1 cellular context compared by ENCODE assay signal in genomic region chr3:101542952-101543351, GRCh38.
TF ChIP-seq lines count a peak whose summit lies in the region.

No MANE protein-coding gene starts in this region.

TF ChIP-seq in K562, 482 proteins besides CTCF, POLR2A, EP300 and RAD21:
- TF ChIP-seq THRB (CRISPR knock-in tag; conservative IDR thresholded peaks at IDR 0.05) (no peak), FOXK2 (conservative IDR thresholded peaks at IDR 0.05 in 1 of 2, IDR thresholded peaks at IDR 0.05 in 1 of 2; ENCODE audit: low read depth in 2 of 2) (no peak), NCOA2 (IDR thresholded peaks at IDR 0.05; ENCODE audit: partially characterized antibody in 2 of 2) (no peak), XRCC3 (IDR thresholded peaks at IDR 0.05) (no peak), CTBP1 (IDR thresholded peaks at IDR 0.05; ENCODE audit: borderline replicate concordance) (no peak), ELF4 (CRISPR knock-in tag; IDR thresholded peaks at IDR 0.05) (no peak), TBP (optimal IDR thresholded peaks at IDR 0.05; ENCODE audit: low read depth, low read length) (no peak), POLR2B (IDR thresholded peaks at IDR 0.05; ENCODE audit: low read depth, partially characterized antibody) (no peak), RBM25 (IDR thresholded peaks at IDR 0.05; ENCODE audit: low read depth, low read length, severe bottlenecking) (no peak), HNRNPLL (IDR thresholded peaks at IDR 0.05; ENCODE audit: low read depth, low read length, poor library complexity, severe bottlenecking) (no peak), PHTF2 (CRISPR knock-in tag; IDR thresholded peaks at IDR 0.05) (no peak), FOXA1 (IDR thresholded peaks at IDR 0.05; ENCODE audit: borderline replicate concordance) (no peak), ZBTB1 (CRISPR knock-in tag; IDR thresholded peaks at IDR 0.05; ENCODE audit: borderline replicate concordance, low read depth) (no peak), HIVEP1 (CRISPR knock-in tag; IDR thresholded peaks at IDR 0.05) (no peak)
- TF ChIP-seq, protein P1, sequence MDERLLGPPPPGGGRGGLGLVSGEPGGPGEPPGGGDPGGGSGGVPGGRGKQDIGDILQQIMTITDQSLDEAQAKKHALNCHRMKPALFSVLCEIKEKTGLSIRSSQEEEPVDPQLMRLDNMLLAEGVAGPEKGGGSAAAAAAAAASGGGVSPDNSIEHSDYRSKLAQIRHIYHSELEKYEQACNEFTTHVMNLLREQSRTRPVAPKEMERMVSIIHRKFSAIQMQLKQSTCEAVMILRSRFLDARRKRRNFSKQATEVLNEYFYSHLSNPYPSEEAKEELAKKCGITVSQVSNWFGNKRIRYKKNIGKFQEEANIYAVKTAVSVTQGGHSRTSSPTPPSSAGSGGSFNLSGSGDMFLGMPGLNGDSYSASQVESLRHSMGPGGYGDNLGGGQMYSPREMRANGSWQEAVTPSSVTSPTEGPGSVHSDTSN (CRISPR knock-in tag; IDR thresholded peaks at IDR 0.05; ENCODE audit: low read depth) = no peak
- TF ChIP-seq, protein P1 (tag; conservative IDR thresholded peaks at IDR 0.05; ENCODE audit: low read depth) = no peak
- TF ChIP-seq, protein P2, sequence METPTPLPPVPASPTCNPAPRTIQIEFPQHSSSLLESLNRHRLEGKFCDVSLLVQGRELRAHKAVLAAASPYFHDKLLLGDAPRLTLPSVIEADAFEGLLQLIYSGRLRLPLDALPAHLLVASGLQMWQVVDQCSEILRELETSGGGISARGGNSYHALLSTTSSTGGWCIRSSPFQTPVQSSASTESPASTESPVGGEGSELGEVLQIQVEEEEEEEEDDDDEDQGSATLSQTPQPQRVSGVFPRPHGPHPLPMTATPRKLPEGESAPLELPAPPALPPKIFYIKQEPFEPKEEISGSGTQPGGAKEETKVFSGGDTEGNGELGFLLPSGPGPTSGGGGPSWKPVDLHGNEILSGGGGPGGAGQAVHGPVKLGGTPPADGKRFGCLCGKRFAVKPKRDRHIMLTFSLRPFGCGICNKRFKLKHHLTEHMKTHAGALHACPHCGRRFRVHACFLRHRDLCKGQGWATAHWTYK (CRISPR knock-in tag; IDR thresholded peaks at IDR 0.05) = no peak
